In genomic region chr2:54570925-54571694, GRCh38 we compare ENCODE assay signal across 8 cellular contexts.
DNase-seq lines count a peak whose midpoint lies in the region; ATAC-seq and TF ChIP-seq lines count a peak whose summit lies in the region.

No MANE protein-coding gene starts in this region.

- H3K4me1 Mint-ChIP-seq in endodermal cell = peaks cover 58% of the 10 kb centered on the region

- TF ChIP-seq CTCF in Panc1 (IDR thresholded peaks at IDR 0.05) (no peak), endodermal cell (conservative IDR thresholded peaks at IDR 0.05) (no peak)

- peaks cover 99% of the 10 kb centered on the region for H4K20me1 ChIP-seq in BLaER1

- H3K27ac Mint-ChIP-seq in endodermal cell = no peak overlapping the region

- H3K36me3 ChIP-seq in BLaER1 (peaks cover 50% of the 10 kb centered on the region), Panc1 (ENCODE audit: control insufficient read depth, insufficient read depth, low read length) (no peaks in the 10 kb centered on the region), endodermal cell (ENCODE audit: control insufficient read depth, insufficient read depth, low read length) (peaks cover 6% of the 10 kb centered on the region)

- H3K4me3 Mint-ChIP-seq in endodermal cell = no peak overlapping the region

- peak; percentile 90 for DNase-seq in Panc1 (ENCODE audit: low read depth, low spot score)
- DNase-seq in activated naive CD4-positive, alpha-beta T cell treated with Interleukin-2 at 50 U/mL for 16 hours = peak; percentile 80
- peak; percentile 31 for DNase-seq in left ventricle myocardium superior
- DNase-seq in stimulated activated CD4-positive, alpha-beta T cell treated with anti-CD3 and anti-CD28 coated beads, Interleukin-2, amount 100 ng/mL, for 24 hours = peak; percentile 75 to 78
- no peak for DNase-seq in endodermal cell

- H3K4me1 ChIP-seq in BLaER1 = peaks cover 98% of the 10 kb centered on the region
- H3K4me1 ChIP-seq in Panc1 (ENCODE audit: control insufficient read depth, insufficient read depth, low read length) = peaks cover 81% of the 10 kb centered on the region
- H3K4me1 ChIP-seq in endodermal cell (ENCODE audit: control insufficient read depth, insufficient read depth, low read length) = peaks cover 30% of the 10 kb centered on the region

- H3K9me3 ChIP-seq in BLaER1 = no peaks in the 10 kb centered on the region
- no peaks in the 10 kb centered on the region for H3K9me3 ChIP-seq in Panc1 (ENCODE audit: control insufficient read depth, insufficient read depth, low read depth, low read length)
- H3K9me3 ChIP-seq in endodermal cell (ENCODE audit: control insufficient read depth, low read length) = no peaks in the 10 kb centered on the region

- BruUV-seq in Panc1 (replicated peaks; lab: Mats Ljungman, UMichigan) = no TSS peak

- H3K36me3 Mint-ChIP-seq in endodermal cell (ENCODE audit: low read depth) = peaks cover 17% of the 10 kb centered on the region

- H3K27me3 ChIP-seq in BLaER1 = no peaks in the 10 kb centered on the region
- no peaks in the 10 kb centered on the region for H3K27me3 ChIP-seq in Panc1 (ENCODE audit: control insufficient read depth, insufficient read depth, low read length)
- H3K27me3 ChIP-seq in endodermal cell (ENCODE audit: control insufficient read depth, insufficient read depth, low read length, poor library complexity, severe bottlenecking) = no peaks in the 10 kb centered on the region

- CTCF ChIA-PET in Panc1 (lab: Charles Lee) = no interaction called here

- intact Hi-C loops in Panc1 (cut with micrococcal nuclease; ENCODE audit: unreplicated experiment) (no loop called here), left ventricle myocardium superior (cut with micrococcal nuclease) (no loop called here)

- WGBS in endodermal cell (ENCODE audit: insufficient coverage in 1 of 2, insufficient read length in 1 of 2), 2 experiments = 63 to 68% methylated on average over 5 to 10 of the region's 10 CpGs

- in situ Hi-C loops in Panc1 (cut with HindIII; ENCODE audit: low pct_unique_long_range_greater_than_20kb, low sequenced_read_pairs) = no loop called here

- H3K27ac ChIP-seq in BLaER1 (peak overlapping the region; percentile 83), Panc1 (ENCODE audit: low read length) (peak overlapping the region; percentile 90), endodermal cell (ENCODE audit: low read depth, low read length) (no peak overlapping the region)

- H3K4me3 ChIP-seq in BLaER1 (peak overlapping the region; percentile 59), Panc1 (ENCODE audit: low read depth in 2 of 2, low read length in 2 of 2) (peak overlapping the region in 1 of 2 experiments; percentile 15; a peak in 2 of 4 replicates), endodermal cell (ENCODE audit: low read length) (no peak overlapping the region)

- no peaks in the 10 kb centered on the region for H3K9me3 Mint-ChIP-seq in endodermal cell

- POLR2A ChIA-PET in Panc1 (lab: Charles Lee) = interaction anchor here (0.6 kb wide), 1 partner anchor 37 kb away, joined by 3 read pairs; no protein-coding TSS in a partner anchor

- H3K27me3 Mint-ChIP-seq in endodermal cell (ENCODE audit: insufficient read depth) = no peaks in the 10 kb centered on the region

- H3K4me2 ChIP-seq in BLaER1 = peak overlapping the region; percentile 98

- ATAC-seq in GM19025 (IDR thresholded peaks at IDR 0.05; ENCODE audit: low read depth, unreplicated experiment) (peak; percentile 38), HG03135 (IDR thresholded peaks at IDR 0.05; ENCODE audit: unreplicated experiment) (peak; percentile 62), Panc1 (peak; percentile 84), left ventricle myocardium superior (peak; percentile 69)

- peak overlapping the region; percentile 70 for H3K9ac ChIP-seq in BLaER1
- no peak overlapping the region for H3K9ac ChIP-seq in endodermal cell (ENCODE audit: extremely low read depth, low read length, poor library complexity, severe bottlenecking)
